Comparison of ENCODE assay signal across 13 cellular contexts in genomic region chr9:136990233-136990911, GRCh38. TPM values are rescaled to one million over a fixed set of nuclear protein-coding genes. Genes with fewer than 3 reads are reported as not detected.
DNase-seq lines count a peak whose midpoint lies in the region; ATAC-seq and TF ChIP-seq lines count a peak whose summit lies in the region.
"Had no signal": no experiment of that assay in that cellular context is flagged by ENCODE, and none has a peak within 500 bp of the region (broad histone marks: within the 10 kb centered on the region; RNA-seq: fewer than 3 reads in every experiment).

No MANE protein-coding gene starts in this region.

- H3K4me1 Mint-ChIP-seq in CD4-positive, alpha-beta memory T cell = peaks cover 4 to 29% (median 14%) of the 10 kb centered on the region in 4 donors
- peaks cover 22 to 24% of the 10 kb centered on the region in 2 donors for H3K4me1 Mint-ChIP-seq in immature natural killer cell

- H2AFZ ChIP-seq in hepatocyte = no peak overlapping the region

- H3K9me2 ChIP-seq in hepatocyte (replicated peaks; ENCODE audit: insufficient read depth) = no peaks in the 10 kb centered on the region

- peaks cover 7% of the 10 kb centered on the region for H3K36me3 ChIP-seq in CD4-positive, alpha-beta memory T cell (ENCODE audit: insufficient read depth, low read length)
- no peaks in the 10 kb centered on the region; the same call in 1 of the 2 replicates for H3K36me3 ChIP-seq in Panc1 (ENCODE audit: control insufficient read depth, insufficient read depth, low read length)
- no peaks in the 10 kb centered on the region for H3K36me3 ChIP-seq in hepatocyte (replicated peaks; ENCODE audit: insufficient read depth, low read depth)

- in situ Hi-C loops in Panc1 (cut with HindIII; ENCODE audit: low pct_unique_long_range_greater_than_20kb, low sequenced_read_pairs) = no loop called here

- H3K36me3 Mint-ChIP-seq in CD4-positive, alpha-beta memory T cell = peaks cover 0 to 7% of the 10 kb centered on the region in 2 donors
- peaks cover 0 to 4% (median 0%) of the 10 kb centered on the region in 3 donors for H3K36me3 Mint-ChIP-seq in immature natural killer cell

- H3K79me2 ChIP-seq in hepatocyte = peaks cover 7% of the 10 kb centered on the region

- H3K9me3 Mint-ChIP-seq in CD4-positive, alpha-beta memory T cell = no peaks in the 10 kb centered on the region
- H3K9me3 Mint-ChIP-seq in immature natural killer cell = no peaks in the 10 kb centered on the region

- peak overlapping the region in 6 of 7 donors; percentile 38 to 86 (median 70) for H3K27ac Mint-ChIP-seq in CD4-positive, alpha-beta memory T cell
- H3K27ac Mint-ChIP-seq in immature natural killer cell = peak overlapping the region; percentile 63 to 95 (median 85)

- ATAC-seq in Panc1 (no peak), HG02981 (IDR thresholded peaks at IDR 0.05; ENCODE audit: unreplicated experiment) (no peak)

- H3K4me2 ChIP-seq in hepatocyte = no peak overlapping the region
- H3K4me2 ChIP-seq: smooth muscle cell had no signal

- no peaks in the 10 kb centered on the region for H3K27me3 ChIP-seq in CD4-positive, alpha-beta memory T cell (ENCODE audit: insufficient read depth, low read length)
- H3K27me3 ChIP-seq in Panc1 (ENCODE audit: control insufficient read depth, insufficient read depth, low read length) = no peaks in the 10 kb centered on the region
- H3K27me3 ChIP-seq in hepatocyte = peaks cover 10% of the 10 kb centered on the region

- 77% methylated on average over 10 of the region's 10 CpGs for WGBS in hepatocyte (ENCODE audit: low lambda C conversion rate, missing lambda C conversion rate)

- peak; percentile 61 to 76 for DNase-seq in NCI-H2081 (lab: John Stamatoyannopoulos, UW)
- DNase-seq in NCI-H2081 treated with DMSO at 0.1 percent for 48 hours (lab: John Stamatoyannopoulos, UW) = no peak
- DNase-seq in CD4-positive, alpha-beta memory T cell = no peak
- DNase-seq in Panc1 (ENCODE audit: low read depth, low spot score) = no peak
- DNase-seq in immature natural killer cell = no peak
- DNase-seq in hepatocyte (ENCODE audit: low spot score) = no peak
- DNase-seq in GM10266 (ENCODE audit: extremely low spot score) = no peak
- DNase-seq: HCEC 1CT, occipital lobe had no signal

- H3K27ac ChIP-seq in CD4-positive, alpha-beta memory T cell (ENCODE audit: low read depth, low read length) = no peak overlapping the region
- H3K27ac ChIP-seq in Panc1 (ENCODE audit: low read length) = peak overlapping the region; percentile 77
- H3K27ac ChIP-seq in hepatocyte = no peak overlapping the region

- no TSS peak for BruUV-seq in Panc1 (replicated peaks; lab: Mats Ljungman, UMichigan)

- peaks cover 26% of the 10 kb centered on the region for H3K4me1 ChIP-seq in CD4-positive, alpha-beta memory T cell (ENCODE audit: insufficient read depth, low read length)
- H3K4me1 ChIP-seq in Panc1 (ENCODE audit: control insufficient read depth, insufficient read depth, low read length) (peaks cover 7% of the 10 kb centered on the region; the same call in 1 of the 2 replicates), hepatocyte (ENCODE audit: insufficient read depth) (peaks cover 3% of the 10 kb centered on the region)

- intact Hi-C loops in CD4-positive, alpha-beta memory T cell (cut with micrococcal nuclease) = no loop called here
- intact Hi-C loops in Panc1 (cut with micrococcal nuclease; ENCODE audit: unreplicated experiment) = no loop called here

- H3K4me3 Mint-ChIP-seq in CD4-positive, alpha-beta memory T cell = peak overlapping the region; percentile 1 to 84 (median 70)
- peak overlapping the region; percentile 73 to 82 (median 81) for H3K4me3 Mint-ChIP-seq in immature natural killer cell

- H3K9me3 ChIP-seq in CD4-positive, alpha-beta memory T cell (ENCODE audit: control insufficient read depth in 1 of 2, low read length in 2 of 2) = no peaks in the 10 kb centered on the region
- no peaks in the 10 kb centered on the region for H3K9me3 ChIP-seq in Panc1 (ENCODE audit: control insufficient read depth, insufficient read depth, low read depth, low read length)
- no peaks in the 10 kb centered on the region for H3K9me3 ChIP-seq in hepatocyte (ENCODE audit: low read depth)

- peaks cover 0 to 9% of the 10 kb centered on the region in 2 donors for H3K27me3 Mint-ChIP-seq in CD4-positive, alpha-beta memory T cell
- peaks cover 2 to 20% (median 12%) of the 10 kb centered on the region in 3 donors for H3K27me3 Mint-ChIP-seq in immature natural killer cell (ENCODE audit: low read depth in 3 of 3)

- H3K4me3 ChIP-seq in CD4-positive, alpha-beta memory T cell (ENCODE audit: low read length in 2 of 2) = no peak overlapping the region
- no peak overlapping the region for H3K4me3 ChIP-seq in Panc1 (ENCODE audit: low read depth in 2 of 2, low read length in 2 of 2)
- no peak overlapping the region for H3K4me3 ChIP-seq in hepatocyte
- H3K4me3 ChIP-seq: smooth muscle cell had no signal

- H4K20me1 ChIP-seq in hepatocyte (ENCODE audit: insufficient read depth, poor library complexity, severe bottlenecking) = no peaks in the 10 kb centered on the region

- CTCF ChIA-PET in CD4-positive, alpha-beta memory T cell (lab: Charles Lee; ENCODE audit: partially characterized antibody) = interaction anchor here (0.6 to 1.7 kb wide), 4 partner anchors 9 to 45 kb away, joined by 3 to 5 read pairs (median 3); no protein-coding TSS in a partner anchor
- CTCF ChIA-PET in Panc1 (lab: Charles Lee) = no interaction called here

- POLR2A ChIA-PET in CD4-positive, alpha-beta memory T cell (lab: Charles Lee; ENCODE audit: partially characterized antibody) = interaction anchor here (1.0 to 6.9 kb wide), 10 partner anchors 10 to 104 kb away, joined by 3 to 57 read pairs (median 18); partner anchors contain the start of genes ABCA2, C8G, FBXW5 and FUT7
- POLR2A ChIA-PET in Panc1 (lab: Charles Lee) = no interaction called here

- no peak for TF ChIP-seq CTCF in Panc1 (IDR thresholded peaks at IDR 0.05)
- no peak for TF ChIP-seq CTCF in hepatocyte (IDR thresholded peaks at IDR 0.05; ENCODE audit: poor library complexity)
- TF ChIP-seq CTCF in GM10266 (IDR thresholded peaks at IDR 0.05; ENCODE audit: control insufficient read depth, insufficient read depth, low read depth, missing control alignments) = no peak

RNA-seq across cellular contexts. Expression of gene PAXX, which starts 1.9 kb away (rescaled TPM):
- 100 to 1,000 TPM in 1 of 2 experiments, 10 to 100 TPM in 1; 94.2 to 101 TPM for total RNA-seq in CD4-positive, alpha-beta memory T cell
- 100 to 1,000 TPM in 1 of 2 donors, 10 to 100 TPM in 1; 76.0 to 103 TPM for polyA plus RNA-seq in CD4-positive, alpha-beta memory T cell
- 64.0 TPM for total RNA-seq in Panc1 (2021; ENCODE audit: unreplicated experiment)
- polyA plus RNA-seq in Panc1 (2012; ENCODE audit: insufficient read length) = 53.1 TPM
- polyA plus RNA-seq in immature natural killer cell = 100 to 1,000 TPM; 135 to 207 (median 182) TPM
- total RNA-seq in hepatocyte = 35.1 and 39.5 TPM in 2 replicates
- polyA plus RNA-seq in hepatocyte = 89.5 and 97.5 TPM in 2 replicates

RNA-seq across cellular contexts. Expression of gene CLIC3, which starts 6.0 kb away (rescaled TPM):
- 1 to 10 TPM; 3.1 to 3.7 TPM for total RNA-seq in CD4-positive, alpha-beta memory T cell
- 1 to 10 TPM; 5.0 to 7.8 TPM for polyA plus RNA-seq in CD4-positive, alpha-beta memory T cell
- total RNA-seq in Panc1 (2021; ENCODE audit: unreplicated experiment) (6.2 TPM), hepatocyte (6.6 and 9.9 TPM in 2 replicates)
- polyA plus RNA-seq in Panc1 (2012; ENCODE audit: insufficient read length) = 28.3 TPM
- polyA plus RNA-seq in immature natural killer cell (100 to 1,000 TPM; 673 to 911 (median 762) TPM), hepatocyte (45.0 and 63.5 TPM in 2 replicates)
- total RNA-seq: SK-MEL-5 had no signal

RNA-seq across cellular contexts. Expression of gene LCNL1, which starts 7.6 kb away (rescaled TPM):
- under 1 TPM; 0.14 to 0.17 TPM for total RNA-seq in CD4-positive, alpha-beta memory T cell
- not detected for polyA plus RNA-seq in CD4-positive, alpha-beta memory T cell
- 0.82 TPM for total RNA-seq in Panc1 (2021; ENCODE audit: unreplicated experiment)
- 1.3 TPM for polyA plus RNA-seq in Panc1 (2012; ENCODE audit: insufficient read length)
- polyA plus RNA-seq in immature natural killer cell = not detected
- 0.04 and 0.13 TPM in 2 replicates for total RNA-seq in hepatocyte
- 0.47 and 2.2 TPM in 2 replicates for polyA plus RNA-seq in hepatocyte
- total RNA-seq: SK-MEL-5, subcutaneous adipose tissue had no signal

RNA-seq across cellular contexts. Expression of gene PTGDS, which starts 13.1 kb away (rescaled TPM):
- total RNA-seq in CD4-positive, alpha-beta memory T cell = 1 to 10 TPM; 4.8 to 5.1 TPM
- polyA plus RNA-seq in CD4-positive, alpha-beta memory T cell = 1 to 10 TPM; 1.7 to 3.8 TPM
- total RNA-seq in Panc1 (2021; ENCODE audit: unreplicated experiment) (13.7 TPM), hepatocyte (56.0 and 56.4 TPM in 2 replicates)
- polyA plus RNA-seq in Panc1 (2012; ENCODE audit: insufficient read length) = 15.8 TPM
- polyA plus RNA-seq in immature natural killer cell (100 to 1,000 TPM in 2 of 3 donors, 10 to 100 TPM in 1; 93.2 to 201 (median 164) TPM), hepatocyte (290 and 383 TPM in 2 replicates)
- total RNA-seq: SK-MEL-5 had no signal

RNA-seq across cellular contexts. Expression of gene ABCA2, which starts 37.7 kb away (rescaled TPM):
- 10 to 100 TPM; 63.8 to 68.6 TPM for total RNA-seq in CD4-positive, alpha-beta memory T cell
- 10 to 100 TPM in 1 of 2 donors, 1 to 10 TPM in 1; 2.6 to 10.8 TPM for polyA plus RNA-seq in CD4-positive, alpha-beta memory T cell
- total RNA-seq in Panc1 (2021; ENCODE audit: unreplicated experiment) (27.0 TPM), hepatocyte (12.7 and 14.6 TPM in 2 replicates)
- polyA plus RNA-seq in Panc1 (2012; ENCODE audit: insufficient read length) = 66.0 TPM
- polyA plus RNA-seq in immature natural killer cell (10 to 100 TPM in 1 of 3 donors, 1 to 10 TPM in 2; 2.2 to 34.5 (median 6.3) TPM), hepatocyte (15.6 and 21.8 TPM in 2 replicates)

Comparison
In these comparisons a context has a peak if more than half of its experiments do, and no peak if none do; other contexts are left out.
1. DNase-seq: peak in NCI-H2081 (2 of 2); none in NCI-H2081 treated with DMSO at 0.1 percent for 48 hours (single experiment), CD4-positive, alpha-beta memory T cell (0 of 5), Panc1 (single experiment), immature natural killer cell (0 of 3), hepatocyte (single experiment) and GM10266 (single experiment).